24 cellular contexts compared by ENCODE assay signal in genomic region chr20:17921774-17922173, GRCh38.
"Had no signal": no experiment of that assay in that cellular context is flagged by ENCODE, and none has a peak within 500 bp of the region (broad histone marks: within the 10 kb centered on the region; RNA-seq: fewer than 3 reads in every experiment).

No MANE protein-coding gene starts in this region.

- H3K4me3 ChIP-seq: dorsolateral prefrontal cortex, gastroesophageal sphincter, neural progenitor cell, psoas muscle, stomach, tibial artery had no signal

- H3K4me1 ChIP-seq: neural progenitor cell, parathyroid adenoma had no signal

- H3K27ac ChIP-seq: dorsolateral prefrontal cortex, gastroesophageal sphincter, neural progenitor cell, parathyroid adenoma, psoas muscle, stomach, tibial artery had no signal

- ATAC-seq: activated CD4-positive, alpha-beta T cell treated with anti-CD3 and anti-CD28 coated beads for 36 hours; gastroesophageal sphincter; left cardiac atrium; naive thymus-derived CD8-positive, alpha-beta T cell; psoas muscle; stimulated activated naive B cell treated with anti-CD40 and anti-IgM and Interleukin-4, amounts not matched to agents 10 μg/mL and 1 μg/mL and 100 μg/mL, for 72 hours had no signal

- H3K9ac ChIP-seq: neural progenitor cell, parathyroid adenoma had no signal

- H3K79me2 ChIP-seq: parathyroid adenoma had no signal

- H3K9me3 ChIP-seq: gastroesophageal sphincter, psoas muscle, stomach, tibial artery had no signal

- DNase-seq: activated CD4-positive, alpha-beta T cell treated with anti-CD3 and anti-CD28 coated beads for 36 hours; activated CD4-positive, alpha-beta T cell treated with anti-CD3 and anti-CD28 coated beads, Interleukin-2, amount 50 U/mL, for 4 hours; activated CD4-positive, CD25-positive, alpha-beta regulatory T cell; activated effector memory CD4-positive, alpha-beta T cell treated with Interleukin-2 at 50 U/mL for 16 hours; activated naive CD4-positive, alpha-beta T cell treated with Interleukin-2 at 50 U/mL for 16 hours; activated T-cell treated with anti-CD3 and anti-CD28 coated beads for 4 hours; anterior cingulate cortex; dorsolateral prefrontal cortex; effector memory CD4-positive, alpha-beta T cell; head of caudate nucleus; hippocampal formation; left cardiac atrium; naive thymus-derived CD8-positive, alpha-beta T cell; occipital lobe; psoas muscle; stimulated activated CD4-positive, alpha-beta T cell treated with anti-CD3 and anti-CD28 coated beads, Interleukin-15, amount 100 ng/mL, for 24 hours; stimulated activated CD4-positive, alpha-beta T cell treated with anti-CD3 and anti-CD28 coated beads, Interleukin-2, amount 100 ng/mL, for 24 hours; stimulated activated naive B cell treated with anti-CD40 and anti-IgM and Interleukin-4, amounts not matched to agents 10 μg/mL and 1 μg/mL and 100 μg/mL, for 72 hours; stomach; T-helper 2 cell; tibial artery had no signal

- H3K27me3 ChIP-seq: dorsolateral prefrontal cortex, gastroesophageal sphincter, neural progenitor cell, stomach, tibial artery had no signal

- H2AFZ ChIP-seq: neural progenitor cell, parathyroid adenoma had no signal

- H3K4me2 ChIP-seq: neural progenitor cell had no signal

- H3K36me3 ChIP-seq: gastroesophageal sphincter, neural progenitor cell, stomach, tibial artery had no signal
